ENCODE assay signal across 31 cellular contexts in genomic region chr11:47342036-47342803, GRCh38. TPM values are rescaled to one million over a fixed set of nuclear protein-coding genes. Genes with fewer than 3 reads are reported as not detected.
DNase-seq lines count a peak whose midpoint lies in the region; ATAC-seq, FAIRE-seq and TF ChIP-seq lines count a peak whose summit lies in the region.
"Had no signal": no experiment of that assay in that cellular context is flagged by ENCODE, and none has a peak within 500 bp of the region (broad histone marks: within the 10 kb centered on the region; RNA-seq: fewer than 3 reads in every experiment).

No MANE protein-coding gene starts in this region.

- H3K4me1 ChIP-seq in naive thymus-derived CD4-positive, alpha-beta T cell (ENCODE audit: control insufficient read depth in 2 of 2, insufficient read depth in 2 of 2, low read length in 2 of 2): no peaks in the 10 kb centered on the region
- H3K4me1 ChIP-seq: BE2C had no signal

- no peaks in the 10 kb centered on the region for H3K36me3 Mint-ChIP-seq in naive thymus-derived CD4-positive, alpha-beta T cell
- H3K36me3 Mint-ChIP-seq: CD8-positive, alpha-beta memory T cell had no signal

- DNase-seq in Right ventricle myocardium superior (peak; percentile 39), cardiac septum (ENCODE audit: low spot score) (no peak), left ventricle myocardium superior (no peak), urothelium cell line (ENCODE audit: low spot score) (no peak), ureter (ENCODE audit: low spot score) (no peak), H54 (ENCODE audit: insufficient read length, low spot score) (no peak)
- DNase-seq in naive thymus-derived CD4-positive, alpha-beta T cell: no peak
- DNase-seq in stimulated activated CD4-positive, alpha-beta T cell treated with anti-CD3 and anti-CD28 coated beads, Interleukin-2, amount 100 ng/mL, for 24 hours: no peak
- DNase-seq: 8988T; ACHN; BE2C; CD8-positive, alpha-beta memory T cell; DMS 273 treated with DMSO at 0.1 percent for 48 hours; DMS79 treated with DMSO at 0.1 percent for 48 hours; GF-D8; KG1; NCI-H1417; NCI-H1694; NCI-H2029 treated with DMSO at 0.1 percent for 48 hours; NCI-H446 treated with DMSO at 0.1 percent for 48 hours; NCI-H526; NCI-H82; NK-92 treated with Interleukin-12 subunit alpha and Interleukin-12 subunit beta, amount 100 ng/mL, for 24 hours; SHP77 had no signal

- no peak for TF ChIP-seq POLR2A in H54 (IDR thresholded peaks at IDR 0.05; ENCODE audit: low read depth, low read length)

- H3K27ac ChIP-seq in naive thymus-derived CD4-positive, alpha-beta T cell (ENCODE audit: low read depth, low read length): no peak overlapping the region
- H3K27ac ChIP-seq: PC-9 had no signal

- no peaks in the 10 kb centered on the region for H3K27me3 Mint-ChIP-seq in naive thymus-derived CD4-positive, alpha-beta T cell

- H3K27ac Mint-ChIP-seq in naive thymus-derived CD4-positive, alpha-beta T cell: peak overlapping the region in 1 of 9 donors; percentile 14

- CTCF ChIA-PET in naive thymus-derived CD4-positive, alpha-beta T cell (lab: Charles Lee): no interaction called here

- no peaks in the 10 kb centered on the region for H3K4me1 Mint-ChIP-seq in naive thymus-derived CD4-positive, alpha-beta T cell
- H3K4me1 Mint-ChIP-seq: CD14-positive monocyte; CD8-positive, alpha-beta memory T cell had no signal

- H3K9me3 Mint-ChIP-seq in naive thymus-derived CD4-positive, alpha-beta T cell: peaks cover 0 to 4% (median 0%) of the 10 kb centered on the region in 11 donors
- H3K9me3 Mint-ChIP-seq: CD8-positive, alpha-beta memory T cell had no signal

- no peak overlapping the region for H3K4me3 ChIP-seq in naive thymus-derived CD4-positive, alpha-beta T cell (ENCODE audit: low read length)
- H3K4me3 ChIP-seq: MG63, PC-9 had no signal

- ATAC-seq in Right ventricle myocardium superior (ENCODE audit: poor library complexity) (peak; percentile 0), left ventricle myocardium superior (peak; percentile 2)
- ATAC-seq in naive thymus-derived CD4-positive, alpha-beta T cell: peak; percentile 22

- no peak overlapping the region for H3K4me3 Mint-ChIP-seq in naive thymus-derived CD4-positive, alpha-beta T cell
- H3K4me3 Mint-ChIP-seq: CD14-positive monocyte; CD8-positive, alpha-beta memory T cell had no signal

- H3K27me3 ChIP-seq in naive thymus-derived CD4-positive, alpha-beta T cell (ENCODE audit: control insufficient read depth in 2 of 2, insufficient read depth in 2 of 2, low read length in 2 of 2): no peaks in the 10 kb centered on the region
- H3K27me3 ChIP-seq: BE2C, MG63 had no signal

- no peaks in the 10 kb centered on the region for H3K9me3 ChIP-seq in naive thymus-derived CD4-positive, alpha-beta T cell (ENCODE audit: control insufficient read depth in 2 of 3, low read length in 3 of 3)
- H3K9me3 ChIP-seq: BE2C, MG63 had no signal

- POLR2A ChIA-PET in naive thymus-derived CD4-positive, alpha-beta T cell (lab: Charles Lee): no interaction called here

- no peaks in the 10 kb centered on the region for H3K36me3 ChIP-seq in naive thymus-derived CD4-positive, alpha-beta T cell (ENCODE audit: control insufficient read depth in 2 of 3, insufficient read depth in 3 of 3, low read length in 3 of 3)
- H3K36me3 ChIP-seq: BE2C, MG63 had no signal

- peak; percentile 32 for FAIRE-seq in urothelium cell line (lab: Jason Lieb, UNC)
- FAIRE-seq in H54 (lab: Jason Lieb, UNC): no peak
- FAIRE-seq: GM12891 had no signal

- intact Hi-C loops in Right ventricle myocardium superior (cut with DNase I) (no loop called here), cardiac septum (cut with DNase I) (no loop called here), left ventricle myocardium superior (cut with micrococcal nuclease) (no loop called here)
- intact Hi-C loops in naive thymus-derived CD4-positive, alpha-beta T cell (cut with micrococcal nuclease): no loop called here

RNA-seq across cellular contexts. Expression of gene MYBPC3, which starts 10.3 kb away (rescaled TPM):
- total RNA-seq in Right ventricle myocardium superior: 2,568 TPM
- total RNA-seq in cardiac septum: 1,860 TPM
- total RNA-seq in left ventricle myocardium superior: 2,596 TPM
- under 1 TPM in 2 of 5 experiments, not detected in 3; 0.16 to 0.86 TPM for total RNA-seq in naive thymus-derived CD4-positive, alpha-beta T cell
- not detected for polyA plus RNA-seq in naive thymus-derived CD4-positive, alpha-beta T cell
- 0.18 TPM for total RNA-seq in ureter
- total RNA-seq: CD8-positive, alpha-beta memory T cell; H4; HT1080; PC-9; RPMI7951 had no signal
- polyA plus RNA-seq: CD8-positive, alpha-beta memory T cell had no signal

RNA-seq across cellular contexts. Expression of gene SPI1, which starts 36.1 kb away (rescaled TPM):
- total RNA-seq in Right ventricle myocardium superior (11.1 TPM), cardiac septum (12.0 TPM), left ventricle myocardium superior (11.2 TPM), ureter (10.6 TPM)
- total RNA-seq in naive thymus-derived CD4-positive, alpha-beta T cell: 100 to 1,000 TPM in 1 of 5 experiments, 10 to 100 TPM in 1, 1 to 10 TPM in 2, not detected in 1; 5.0 to 247 (median 17.8) TPM
- under 1 TPM in 1 of 2 donors, not detected in 1; 0.27 TPM for polyA plus RNA-seq in naive thymus-derived CD4-positive, alpha-beta T cell
- total RNA-seq: H4, HT1080, PC-9, RPMI7951 had no signal
- polyA plus RNA-seq: CD8-positive, alpha-beta memory T cell had no signal

Comparison
In these comparisons a context has a peak if more than half of its experiments do, and no peak if none do; other contexts are left out.
1. RNA of gene MYBPC3, which starts 10.3 kb away (total RNA-seq): 2,596 TPM in left ventricle myocardium superior (single experiment), 2,568 TPM in Right ventricle myocardium superior (single experiment) and 1,860 TPM in cardiac septum (single experiment); 0.18 TPM in ureter (single experiment) and 0.16 to 0.86 TPM in naive thymus-derived CD4-positive, alpha-beta T cell; every median in the first group is over 1,000 times any median in the second.
2. Peak in every context shown above with its lines, with median percentiles within 50 percentile points of each other: ATAC-seq.